Comparison of ENCODE assay signal across 19 cellular contexts in genomic region chr6:104402572-104402971, GRCh38.
DNase-seq lines count a peak whose midpoint lies in the region; ATAC-seq, FAIRE-seq and TF ChIP-seq lines count a peak whose summit lies in the region.
"Had no signal": no experiment of that assay in that cellular context is flagged by ENCODE, and none has a peak within 500 bp of the region (broad histone marks: within the 10 kb centered on the region; RNA-seq: fewer than 3 reads in every experiment).

No MANE protein-coding gene starts in this region.

- no peaks in the 10 kb centered on the region for H3F3A ChIP-seq in SK-N-SH (replicated peaks; ENCODE audit: insufficient read depth)

- FAIRE-seq in D721Med (lab: Jason Lieb, UNC), result no peak
- FAIRE-seq: A204.1 had no signal

- no peaks in the 10 kb centered on the region for H3K4me1 ChIP-seq in SK-N-SH (ENCODE audit: control insufficient read depth in 1 of 2, insufficient read depth in 2 of 2, low read depth in 1 of 2, low read length in 1 of 2)
- peaks cover 43% of the 10 kb centered on the region for H3K4me1 ChIP-seq in SJSA1 (replicated peaks)

- H4K20me1 ChIP-seq in SK-N-SH (ENCODE audit: insufficient read depth), result no peaks in the 10 kb centered on the region

- H3K9me3 Mint-ChIP-seq in osteocyte (ENCODE audit: unreplicated experiment), result no peaks in the 10 kb centered on the region

- no peak overlapping the region for H3K27ac ChIP-seq in SK-N-SH (ENCODE audit: low read depth in 2 of 2, low read length in 1 of 2)
- peak overlapping the region; percentile 40 for H3K27ac ChIP-seq in SJSA1
- H3K27ac ChIP-seq: C4-2B, SJCRH30 had no signal

- 42% methylated on average over 1 of the region's 1 CpG for WGBS in SK-N-SH (ENCODE audit: low lambda C conversion rate)

- no peaks in the 10 kb centered on the region for H3K79me2 ChIP-seq in SK-N-SH (ENCODE audit: insufficient read depth)

- H3K36me3 Mint-ChIP-seq in osteocyte (ENCODE audit: unreplicated experiment), result no peaks in the 10 kb centered on the region

- ATAC-seq in SK-N-SH treated with all-trans-retinoic acid at 6 μM for 48 hours, result no peak

- DNase-seq in SK-N-SH (no peak), NCI-H526 (lab: John Stamatoyannopoulos, UW) (peak; percentile 17 to 55), SJSA1 (ENCODE audit: low read depth in 1 of 2, low spot score in 2 of 2) (peak in 1 of 2 experiments; percentile 78), osteocyte (ENCODE audit: extremely low spot score, unreplicated experiment) (no peak), D721Med (ENCODE audit: insufficient read length, low spot score) (no peak), SHP77 (lab: John Stamatoyannopoulos, UW) (no peak)
- DNase-seq in activated CD4-positive, alpha-beta T cell treated with anti-CD3 and anti-CD28 coated beads, Interleukin-2, amount 50 U/mL, for 48 hours, result no peak
- DNase-seq: DND-41, GOT3, HFFc6, KG1, MG63, NCI-H1105, NCI-H226, NCI-H82, SJCRH30 had no signal

- no peak overlapping the region for H3K4me3 ChIP-seq in SK-N-SH (ENCODE audit: low read depth in 2 of 2, low read length in 1 of 2)
- H3K4me3 ChIP-seq in SJSA1, result no peak overlapping the region
- H3K4me3 ChIP-seq: MG63, SJCRH30 had no signal

- no peak for TF ChIP-seq EP300 in SK-N-SH (IDR thresholded peaks at IDR 0.05; ENCODE audit: borderline replicate concordance in 1 of 2, low read depth in 1 of 2, low read length in 1 of 2)

- H2AFZ ChIP-seq in SK-N-SH (ENCODE audit: low read depth), result no peak overlapping the region

- H3K9me3 ChIP-seq in SK-N-SH (no peaks in the 10 kb centered on the region), SJSA1 (replicated peaks) (no peaks in the 10 kb centered on the region)
- H3K9me3 ChIP-seq: MG63, SJCRH30 had no signal

- no peaks in the 10 kb centered on the region for H3K27me3 ChIP-seq in SK-N-SH (ENCODE audit: insufficient read depth)
- H3K27me3 ChIP-seq in SJSA1 (replicated peaks), result no peaks in the 10 kb centered on the region
- H3K27me3 ChIP-seq: MG63, SJCRH30 had no signal

- CTCF ChIA-PET in SK-N-SH (lab: Yijun Ruan, JAX), result interaction anchor here (0.8 kb wide), 1 partner anchor 123 kb away, joined by 3 read pairs; no protein-coding TSS in a partner anchor

- POLR2A ChIA-PET in SK-N-SH (lab: Yijun Ruan, JAX), result no interaction called here

- H3K9ac ChIP-seq in SK-N-SH, result no peak overlapping the region

- no peak for TF ChIP-seq RAD21 in SK-N-SH (IDR thresholded peaks at IDR 0.05; ENCODE audit: low read length)

- H3K36me3 ChIP-seq in SK-N-SH (replicated peaks in 1 of 2; ENCODE audit: control insufficient read depth in 1 of 2, insufficient read depth in 2 of 2, low read length in 1 of 2) (no peaks in the 10 kb centered on the region), SJSA1 (no peaks in the 10 kb centered on the region)
- H3K36me3 ChIP-seq: MG63, SJCRH30 had no signal

- H3K9me2 ChIP-seq in SK-N-SH, result no peaks in the 10 kb centered on the region

- no peak overlapping the region for H3K4me3 Mint-ChIP-seq in osteocyte (ENCODE audit: unreplicated experiment)
- H3K4me3 Mint-ChIP-seq: HFFc6 had no signal

- H3K4me2 ChIP-seq in SK-N-SH, result no peak overlapping the region

- peak overlapping the region; percentile 74 for H3K27ac Mint-ChIP-seq in osteocyte (ENCODE audit: unreplicated experiment)
- H3K27ac Mint-ChIP-seq: HFFc6 had no signal

- TF ChIP-seq CTCF in SK-N-SH (IDR thresholded peaks at IDR 0.05) (no peak), osteocyte (IDR thresholded peaks at IDR 0.05) (no peak), D721Med (IDR thresholded peaks at IDR 0.05; ENCODE audit: insufficient read depth, missing control alignments) (no peak)

- no peaks in the 10 kb centered on the region for H3K27me3 Mint-ChIP-seq in osteocyte (ENCODE audit: unreplicated experiment)

- peaks cover 60% of the 10 kb centered on the region for H3K4me1 Mint-ChIP-seq in osteocyte (ENCODE audit: unreplicated experiment)

TF ChIP-seq in SK-N-SH treated with all-trans-retinoic acid at 6 μM for 48 hours, 23 proteins besides CTCF, POLR2A, EP300 and RAD21:
- TF ChIP-seq ZNF565 (CRISPR knock-in tag; conservative IDR thresholded peaks at IDR 0.05; ENCODE audit: low read depth) (no peak), ZNF8 (CRISPR knock-in tag; IDR thresholded peaks at IDR 0.05) (no peak), ARNTL (CRISPR knock-in tag; IDR thresholded peaks at IDR 0.05; ENCODE audit: borderline replicate concordance, low read depth) (no peak), ISL1 (CRISPR knock-in tag; IDR thresholded peaks at IDR 0.05) (peak; percentile 27; the same call in 1 of the 2 replicates), CSRNP3 (CRISPR knock-in tag; IDR thresholded peaks at IDR 0.05) (no peak), TOX (CRISPR knock-in tag; IDR thresholded peaks at IDR 0.05; ENCODE audit: borderline replicate concordance) (no peak)

TF ChIP-seq in SK-N-SH, 30 proteins besides CTCF, POLR2A, EP300 and RAD21:
- TF ChIP-seq CHD2 (IDR thresholded peaks at IDR 0.05; ENCODE audit: low read length, partially characterized antibody) (no peak), RFX5 (IDR thresholded peaks at IDR 0.05; ENCODE audit: low read length) (no peak), REST (IDR thresholded peaks at IDR 0.05; ENCODE audit: low read depth, low read length) (no peak), JUND (IDR thresholded peaks at IDR 0.05) (no peak), MAX (IDR thresholded peaks at IDR 0.05; ENCODE audit: low read depth) (no peak), SIN3A (IDR thresholded peaks at IDR 0.05; ENCODE audit: borderline replicate concordance, low read depth, low read length) (no peak), GABPA (IDR thresholded peaks at IDR 0.05; ENCODE audit: low read depth) (no peak), YY1 (IDR thresholded peaks at IDR 0.05; ENCODE audit: low read depth) (no peak), NRF1 (IDR thresholded peaks at IDR 0.05; ENCODE audit: low read depth, low read length) (no peak), ZBTB33 (IDR thresholded peaks at IDR 0.05; ENCODE audit: borderline replicate concordance, low read depth) (no peak)

Comparison
In these comparisons a context has a peak if more than half of its experiments do, and no peak if none do; other contexts are left out.
1. DNase-seq: peak in NCI-H526 (2 of 2); none in SK-N-SH (single experiment), osteocyte (single experiment), D721Med (single experiment), activated CD4-positive, alpha-beta T cell treated with anti-CD3 and anti-CD28 coated beads, Interleukin-2, amount 50 U/mL, for 48 hours (0 of 2) and SHP77 (0 of 2).